ENCODE assay signal across 23 cellular contexts in the genomic region with DNA sequence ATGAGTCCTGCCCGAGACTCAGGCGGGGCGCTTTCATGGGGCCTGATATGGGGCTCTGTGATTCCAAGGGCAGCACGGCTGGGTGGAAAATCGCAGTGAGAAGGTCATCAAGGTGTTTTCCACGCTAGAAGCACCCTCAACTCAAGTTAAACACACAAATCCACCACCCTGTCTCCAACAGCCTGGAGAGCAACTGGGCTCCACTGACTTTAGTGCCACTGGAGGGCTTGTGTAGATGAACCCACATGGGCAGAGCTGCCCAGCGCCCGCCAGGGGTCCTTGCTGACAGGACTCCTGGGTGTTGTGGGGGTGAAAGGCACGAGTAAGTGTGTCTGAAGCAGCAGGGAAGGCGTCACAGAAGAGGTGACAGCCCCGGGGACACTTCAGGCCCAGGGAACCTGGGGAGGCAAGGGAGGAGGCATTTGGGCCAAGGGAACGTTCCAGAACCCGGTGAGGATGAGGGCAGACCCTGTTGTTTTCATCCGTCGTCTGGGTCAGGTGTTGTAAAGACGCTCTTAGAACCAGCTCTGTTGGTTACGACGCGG. TPM values are rescaled to one million over a fixed set of nuclear protein-coding genes. Genes with fewer than 3 reads are reported as not detected.
DNase-seq lines count a peak whose midpoint lies in the region; ATAC-seq, FAIRE-seq and TF ChIP-seq lines count a peak whose summit lies in the region.
"Had no signal": no experiment of that assay in that cellular context is flagged by ENCODE, and none has a peak within 500 bp of the region (broad histone marks: within the 10 kb centered on the region; RNA-seq: fewer than 3 reads in every experiment).

No MANE protein-coding gene starts in this region.

- peak overlapping the region; percentile 86; the same call in 1 of the 2 replicates for H3K4me2 ChIP-seq in BLaER1

- CTCF ChIA-PET in naive thymus-derived CD4-positive, alpha-beta T cell (lab: Charles Lee): no interaction called here

- H3K4me1 ChIP-seq in BLaER1: peaks cover 69% of the 10 kb centered on the region
- no peaks in the 10 kb centered on the region for H3K4me1 ChIP-seq in kidney (ENCODE audit: control insufficient read depth in 1 of 2, insufficient read depth in 1 of 2, low read depth in 1 of 2, low read length in 2 of 2)
- no peaks in the 10 kb centered on the region for H3K4me1 ChIP-seq in naive thymus-derived CD4-positive, alpha-beta T cell (ENCODE audit: control insufficient read depth in 2 of 2, insufficient read depth in 2 of 2, low read length in 2 of 2)

- H3K4me3 ChIP-seq in BLaER1 (no peak overlapping the region), kidney (ENCODE audit: low read length in 2 of 2) (no peak overlapping the region)
- H3K4me3 ChIP-seq in naive thymus-derived CD4-positive, alpha-beta T cell (ENCODE audit: low read length): no peak overlapping the region
- H3K4me3 ChIP-seq: K562, MG63 had no signal

- no peak overlapping the region for H3K4me3 Mint-ChIP-seq in CD14-positive monocyte
- no peak overlapping the region for H3K4me3 Mint-ChIP-seq in endothelial cell (ENCODE audit: unreplicated experiment)
- no peak overlapping the region for H3K4me3 Mint-ChIP-seq in naive thymus-derived CD4-positive, alpha-beta T cell
- H3K4me3 Mint-ChIP-seq: CD8-positive, alpha-beta memory T cell had no signal

- H3K27ac Mint-ChIP-seq in CD14-positive monocyte: peak overlapping the region in 2 of 7 donors; percentile 25 to 28
- no peak overlapping the region for H3K27ac Mint-ChIP-seq in endothelial cell (ENCODE audit: unreplicated experiment)
- H3K27ac Mint-ChIP-seq in naive thymus-derived CD4-positive, alpha-beta T cell: no peak overlapping the region
- H3K27ac Mint-ChIP-seq: CD8-positive, alpha-beta memory T cell had no signal

- H3K9ac ChIP-seq in BLaER1 (no peak overlapping the region), kidney (ENCODE audit: low read length in 2 of 2) (no peak overlapping the region)

- ATAC-seq in GM21786 (IDR thresholded peaks at IDR 0.05; ENCODE audit: unreplicated experiment): no peak
- ATAC-seq in GM19023 (IDR thresholded peaks at IDR 0.05; ENCODE audit: unreplicated experiment): no peak
- ATAC-seq in naive thymus-derived CD4-positive, alpha-beta T cell: no peak

- H3K27me3 ChIP-seq in BLaER1: peaks cover 10% of the 10 kb centered on the region; the same call in 1 of the 2 replicates
- H3K27me3 ChIP-seq in naive thymus-derived CD4-positive, alpha-beta T cell (ENCODE audit: control insufficient read depth in 2 of 2, insufficient read depth in 2 of 2, low read length in 2 of 2): no peaks in the 10 kb centered on the region
- H3K27me3 ChIP-seq: MG63 had no signal

- intact Hi-C loops in CD14-positive monocyte (cut with micrococcal nuclease): no loop called here
- intact Hi-C loops in kidney (cut with DNase I): no loop called here
- intact Hi-C loops in posterior vena cava (cut with DNase I): loop anchor here in 1 of 2 donors (10.0 kb wide), 1 partner anchor 63 kb away; no protein-coding TSS in a partner anchor
- intact Hi-C loops in naive thymus-derived CD4-positive, alpha-beta T cell (cut with micrococcal nuclease): no loop called here

- no peak overlapping the region for H3K27ac ChIP-seq in BLaER1
- no peak overlapping the region for H3K27ac ChIP-seq in kidney (ENCODE audit: low read depth in 2 of 2, low read length in 2 of 2)
- no peak overlapping the region for H3K27ac ChIP-seq in naive thymus-derived CD4-positive, alpha-beta T cell (ENCODE audit: low read depth, low read length)

- H3K9me3 Mint-ChIP-seq in CD14-positive monocyte: no peaks in the 10 kb centered on the region
- H3K9me3 Mint-ChIP-seq in endothelial cell (ENCODE audit: unreplicated experiment): no peaks in the 10 kb centered on the region
- H3K9me3 Mint-ChIP-seq in naive thymus-derived CD4-positive, alpha-beta T cell: peaks cover 0 to 3% (median 0%) of the 10 kb centered on the region in 11 donors
- H3K9me3 Mint-ChIP-seq: CD8-positive, alpha-beta memory T cell had no signal

- POLR2A ChIA-PET in naive thymus-derived CD4-positive, alpha-beta T cell (lab: Charles Lee): no interaction called here

- no peak for FAIRE-seq in kidney (lab: Jason Lieb, UNC)
- FAIRE-seq: H1, K562 had no signal

- H3K36me3 ChIP-seq in BLaER1 (no peaks in the 10 kb centered on the region), kidney (ENCODE audit: control insufficient read depth in 1 of 2, insufficient read depth in 2 of 2, low read length in 2 of 2) (no peaks in the 10 kb centered on the region)
- H3K36me3 ChIP-seq in naive thymus-derived CD4-positive, alpha-beta T cell (ENCODE audit: control insufficient read depth in 2 of 3, insufficient read depth in 3 of 3, low read length in 3 of 3): no peaks in the 10 kb centered on the region
- H3K36me3 ChIP-seq: MG63 had no signal

- peaks cover 21 to 31% (median 24%) of the 10 kb centered on the region in 3 donors for H3K27me3 Mint-ChIP-seq in CD14-positive monocyte (ENCODE audit: low read depth in 3 of 3)
- peaks cover 12% of the 10 kb centered on the region for H3K27me3 Mint-ChIP-seq in endothelial cell (ENCODE audit: unreplicated experiment)
- H3K27me3 Mint-ChIP-seq in naive thymus-derived CD4-positive, alpha-beta T cell: peaks cover 0 to 20% (median 6%) of the 10 kb centered on the region in 5 donors

- TF ChIP-seq CTCF in CD14-positive monocyte (IDR thresholded peaks at IDR 0.05) (no peak), kidney (IDR thresholded peaks at IDR 0.05; ENCODE audit: borderline replicate concordance, extremely low read depth, insufficient read depth) (no peak), endothelial cell (IDR thresholded peaks at IDR 0.05; ENCODE audit: unreplicated experiment) (no peak)

- no peaks in the 10 kb centered on the region for H3K9me3 ChIP-seq in BLaER1
- H3K9me3 ChIP-seq in kidney (ENCODE audit: control insufficient read depth in 1 of 2, low read length in 2 of 2): no peaks in the 10 kb centered on the region
- no peaks in the 10 kb centered on the region for H3K9me3 ChIP-seq in naive thymus-derived CD4-positive, alpha-beta T cell (ENCODE audit: control insufficient read depth in 2 of 3, low read length in 3 of 3)
- H3K9me3 ChIP-seq: MG63 had no signal

- peaks cover 0 to 2% of the 10 kb centered on the region in 2 donors for H3K36me3 Mint-ChIP-seq in CD14-positive monocyte
- H3K36me3 Mint-ChIP-seq in endothelial cell (ENCODE audit: low read depth, unreplicated experiment): peaks cover 10% of the 10 kb centered on the region
- no peaks in the 10 kb centered on the region for H3K36me3 Mint-ChIP-seq in naive thymus-derived CD4-positive, alpha-beta T cell
- H3K36me3 Mint-ChIP-seq: CD8-positive, alpha-beta memory T cell had no signal

- peaks cover 21% of the 10 kb centered on the region for H3K4me1 Mint-ChIP-seq in CD14-positive monocyte
- H3K4me1 Mint-ChIP-seq in endothelial cell (ENCODE audit: unreplicated experiment): peaks cover 18% of the 10 kb centered on the region
- H3K4me1 Mint-ChIP-seq in naive thymus-derived CD4-positive, alpha-beta T cell: peaks cover 0 to 9% (median 5%) of the 10 kb centered on the region in 7 donors

- no peaks in the 10 kb centered on the region for H4K20me1 ChIP-seq in BLaER1

- DNase-seq in CD14-positive monocyte (ENCODE audit: low spot score) (peak; percentile 33), kidney (peak; percentile 62), posterior vena cava (ENCODE audit: low spot score) (peak; percentile 42), endothelial cell (ENCODE audit: low spot score) (no peak)
- no peak for DNase-seq in naive thymus-derived CD4-positive, alpha-beta T cell
- DNase-seq: C1 segment of cervical spinal cord, Calu3, DMS153, MG63, NCI-H1417, NCI-H1694 treated with DMSO at 0.1 percent for 48 hours, NCI-H2081 treated with DMSO at 0.1 percent for 48 hours, NCI-H2171 treated with DMSO at 0.1 percent for 48 hours, NCI-H524 treated with DMSO at 0.1 percent for 48 hours, NCI-H82, OCI-M1, Right ventricle myocardium superior had no signal

RNA-seq across cellular contexts. Expression of gene CTDP1, which starts 51.8 kb away (rescaled TPM):
- 1 to 10 TPM; 9.1 TPM for polyA plus RNA-seq in CD14-positive monocyte
- total RNA-seq in kidney: 21.8 TPM
- 11.1 TPM for polyA plus RNA-seq in kidney (ENCODE audit: insufficient read depth, low read depth, low replicate concordance)
- 10 to 100 TPM; 13.8 to 15.4 TPM for total RNA-seq in posterior vena cava
- total RNA-seq in endothelial cell (ENCODE audit: unreplicated experiment): 34.2 TPM
- total RNA-seq in naive thymus-derived CD4-positive, alpha-beta T cell: 10 to 100 TPM; 38.8 to 75.3 (median 41.2) TPM
- 10 to 100 TPM; 11.6 to 30.6 TPM for polyA plus RNA-seq in naive thymus-derived CD4-positive, alpha-beta T cell

Comparison
In these comparisons a context has a peak if more than half of its experiments do, and no peak if none do; other contexts are left out.
1. DNase-seq: peak in CD14-positive monocyte (single experiment), kidney (single experiment) and posterior vena cava (single experiment); none in endothelial cell (single experiment) and naive thymus-derived CD4-positive, alpha-beta T cell (0 of 9).